ENCODE assay signal across 8 cellular contexts in the genomic region with DNA sequence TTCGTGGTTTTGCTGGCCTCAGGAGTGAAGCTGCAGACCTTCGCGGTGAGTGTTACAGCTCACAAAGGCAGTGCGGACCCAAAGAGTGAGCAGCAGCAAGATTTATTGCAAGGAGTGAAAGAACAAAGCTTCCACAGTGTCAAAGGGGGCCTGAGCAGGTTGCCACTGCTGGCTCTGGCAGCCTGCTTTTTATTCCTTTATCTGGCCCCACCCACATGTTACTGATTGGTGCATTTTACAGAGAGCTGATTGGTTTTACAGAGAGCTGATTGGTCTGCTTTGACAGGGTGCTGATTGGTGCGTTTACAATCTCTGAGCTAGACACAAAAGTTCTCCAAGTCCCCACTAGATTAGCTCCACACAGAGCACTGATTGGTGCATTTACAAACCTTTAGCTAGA. TPM values are rescaled to one million over a fixed set of nuclear protein-coding genes. Genes with fewer than 3 reads are reported as not detected.
DNase-seq lines count a peak whose midpoint lies in the region; ATAC-seq, FAIRE-seq and TF ChIP-seq lines count a peak whose summit lies in the region.
"Not testable (repeated sequence)": the region's sequence is repeated elsewhere in the genome, so short reads cannot be mapped to it uniquely, and the experiment has no call there.

No MANE protein-coding gene starts in this region.

- not testable (repeated sequence) for TF ChIP-seq CTCF in K562 (IDR thresholded peaks at IDR 0.05 in 2 of 3, conservative IDR thresholded peaks at IDR 0.05 in 1 of 3; ENCODE audit: insufficient read depth in 2 of 3, low read depth in 1 of 3, low read length in 3 of 3); cardiac muscle cell (IDR thresholded peaks at IDR 0.05; ENCODE audit: low read depth, low read length); nephron progenitor cell (IDR thresholded peaks at IDR 0.05)

- not testable (repeated sequence) for H3K27me3 ChIP-seq in CD4-positive, CD25-positive, alpha-beta regulatory T cell (ENCODE audit: control insufficient read depth, insufficient read depth, low read length); K562 (ENCODE audit: control insufficient read depth in 2 of 2, insufficient read depth in 2 of 2, low read length in 2 of 2); cardiac muscle cell

- H3K4me3 ChIP-seq in CD4-positive, CD25-positive, alpha-beta regulatory T cell (ENCODE audit: low read depth, low read length); K562; cardiac muscle cell: not testable (repeated sequence)

- H3K9me3 ChIP-seq in CD4-positive, CD25-positive, alpha-beta regulatory T cell (ENCODE audit: control insufficient read depth in 2 of 2, low read length in 2 of 2); K562 (replicated peaks; ENCODE audit: control insufficient read depth, insufficient read depth, low read depth, low read length); cardiac muscle cell (ENCODE audit: low read depth): not testable (repeated sequence)

- not testable (repeated sequence) for H3K9me1 ChIP-seq in K562 (ENCODE audit: control insufficient read depth, insufficient read depth, low read length)

- 88% methylated on average over 5 of the region's 5 CpGs for WGBS in K562 (ENCODE audit: insufficient coverage, low coverage, missing lambda C conversion rate)

- not testable (repeated sequence) for H4K20me1 ChIP-seq in K562 (replicated peaks; ENCODE audit: control insufficient read depth, insufficient read depth, low read length)

- in situ Hi-C loops in KBM-7 (cut with MboI; ENCODE audit: low pct_unique_long_range_greater_than_20kb, low sequenced_read_pairs); K562 (cut with MboI): not testable (repeated sequence)

- H3K27ac Mint-ChIP-seq in CD4-positive, CD25-positive, alpha-beta regulatory T cell, result peak overlapping the region in 2 of 3 donors; percentile 50 to 81
- H3K27ac Mint-ChIP-seq in activated CD4-positive, alpha-beta T cell treated with anti-CD3 and anti-CD28 coated beads for 36 hours, result peak overlapping the region; percentile 31
- H3K27ac Mint-ChIP-seq in activated naive CD4-positive, alpha-beta T cell treated with anti-CD3 and anti-CD28 coated beads, Interleukin-2, amount 50 U/mL, for 24 hours, result peak overlapping the region; percentile 62
- H3K27ac Mint-ChIP-seq in naive B cell, result peak overlapping the region in 2 of 6 donors; percentile 77 to 88
- H3K27ac Mint-ChIP-seq in nephron progenitor cell, result peak overlapping the region; percentile 98

- H3K4me1 Mint-ChIP-seq in CD4-positive, CD25-positive, alpha-beta regulatory T cell, result peaks cover 21 to 43% (median 24%) of the 10 kb centered on the region in 4 donors
- H3K4me1 Mint-ChIP-seq in activated CD4-positive, alpha-beta T cell treated with anti-CD3 and anti-CD28 coated beads for 36 hours, result peaks cover 20% of the 10 kb centered on the region
- peaks cover 43% of the 10 kb centered on the region for H3K4me1 Mint-ChIP-seq in activated naive CD4-positive, alpha-beta T cell treated with anti-CD3 and anti-CD28 coated beads, Interleukin-2, amount 50 U/mL, for 24 hours
- H3K4me1 Mint-ChIP-seq in naive B cell (peaks cover 26 to 46% (median 39%) of the 10 kb centered on the region in 3 donors), nephron progenitor cell (peaks cover 36% of the 10 kb centered on the region)

- not testable (repeated sequence) for H3K4me3 Mint-ChIP-seq in CD4-positive, CD25-positive, alpha-beta regulatory T cell; activated CD4-positive, alpha-beta T cell treated with anti-CD3 and anti-CD28 coated beads for 36 hours; activated naive CD4-positive, alpha-beta T cell treated with anti-CD3 and anti-CD28 coated beads, Interleukin-2, amount 50 U/mL, for 24 hours
- H3K4me3 Mint-ChIP-seq in naive B cell, result peak overlapping the region in 6 of 8 donors; percentile 0 to 61 (median 27)
- H3K4me3 Mint-ChIP-seq in nephron progenitor cell, result peak overlapping the region; percentile 49

- TF ChIP-seq EP300 in K562 (IDR thresholded peaks at IDR 0.05; ENCODE audit: low read length), result not testable (repeated sequence)

- FAIRE-seq in K562 (lab: Jason Lieb, UNC), result not testable (repeated sequence)

- not testable (repeated sequence) for H2AFZ ChIP-seq in K562 (ENCODE audit: low read depth, low read length)

- H3K9ac ChIP-seq in K562 (ENCODE audit: insufficient read depth in 1 of 2, low read depth in 2 of 2, low read length in 2 of 2), result not testable (repeated sequence)

- not testable (repeated sequence) for H3K9me3 Mint-ChIP-seq in CD4-positive, CD25-positive, alpha-beta regulatory T cell; activated CD4-positive, alpha-beta T cell treated with anti-CD3 and anti-CD28 coated beads for 36 hours (ENCODE audit: low read depth); activated naive CD4-positive, alpha-beta T cell treated with anti-CD3 and anti-CD28 coated beads, Interleukin-2, amount 50 U/mL, for 24 hours; naive B cell
- peaks cover 45% of the 10 kb centered on the region for H3K9me3 Mint-ChIP-seq in nephron progenitor cell

- ATAC-seq in CD4-positive, CD25-positive, alpha-beta regulatory T cell (ENCODE audit: low read depth in 2 of 2); activated CD4-positive, alpha-beta T cell treated with anti-CD3 and anti-CD28 coated beads for 36 hours; K562; naive B cell (ENCODE audit: low read depth in 2 of 2): not testable (repeated sequence)

- not testable (repeated sequence) for H3K4me2 ChIP-seq in K562 (ENCODE audit: insufficient read depth, low read length)

- intact Hi-C loops in activated CD4-positive, alpha-beta T cell treated with anti-CD3 and anti-CD28 coated beads for 36 hours (cut with DNase I, micrococcal nuclease), result not testable (repeated sequence)
- intact Hi-C loops in K562 (cut with micrococcal nuclease), result loop anchor here (10.0 kb wide), 1 partner anchor 263 kb away; no protein-coding TSS in a partner anchor

- H3K36me3 Mint-ChIP-seq in CD4-positive, CD25-positive, alpha-beta regulatory T cell; activated CD4-positive, alpha-beta T cell treated with anti-CD3 and anti-CD28 coated beads for 36 hours (ENCODE audit: low read depth); activated naive CD4-positive, alpha-beta T cell treated with anti-CD3 and anti-CD28 coated beads, Interleukin-2, amount 50 U/mL, for 24 hours; naive B cell: not testable (repeated sequence)
- peaks cover 67% of the 10 kb centered on the region for H3K36me3 Mint-ChIP-seq in nephron progenitor cell (ENCODE audit: low read depth)

- not testable (repeated sequence) for H3K27me3 Mint-ChIP-seq in CD4-positive, CD25-positive, alpha-beta regulatory T cell; activated CD4-positive, alpha-beta T cell treated with anti-CD3 and anti-CD28 coated beads for 36 hours; activated naive CD4-positive, alpha-beta T cell treated with anti-CD3 and anti-CD28 coated beads, Interleukin-2, amount 50 U/mL, for 24 hours; naive B cell; nephron progenitor cell (ENCODE audit: low read depth, poor library complexity)

- not testable (repeated sequence) for TF ChIP-seq POLR2A in K562 (conservative IDR thresholded peaks at IDR 0.05)

- H3K36me3 ChIP-seq in CD4-positive, CD25-positive, alpha-beta regulatory T cell (ENCODE audit: control insufficient read depth, insufficient read depth, low read length); cardiac muscle cell: not testable (repeated sequence)
- H3K36me3 ChIP-seq in K562 (ENCODE audit: control insufficient read depth, insufficient read depth, low read length), result peaks cover 11% of the 10 kb centered on the region; the same call in 2 of the 3 replicates

- POLR2A ChIA-PET in activated CD4-positive, alpha-beta T cell treated with anti-CD3 and anti-CD28 coated beads for 36 hours (lab: Charles Lee), result not testable (repeated sequence)
- POLR2A ChIA-PET in K562 (lab: Yijun Ruan, JAX), result interaction anchor here (0.6 to 1.6 kb wide), 4 partner anchors 13 to 661 kb away, joined by 3 to 5 read pairs (median 3); no protein-coding TSS in a partner anchor

- not testable (repeated sequence) for H3K27ac ChIP-seq in CD4-positive, CD25-positive, alpha-beta regulatory T cell (ENCODE audit: insufficient read depth, low read length, poor library complexity, severe bottlenecking); K562 (ENCODE audit: extremely low read depth, low read depth, low read length)
- peak overlapping the region; percentile 39 for H3K27ac ChIP-seq in cardiac muscle cell

- peaks cover 15% of the 10 kb centered on the region; the same call in 1 of the 3 replicates for H3K79me2 ChIP-seq in K562 (ENCODE audit: control insufficient read depth, insufficient read depth, low read length)

- CTCF ChIA-PET in activated CD4-positive, alpha-beta T cell treated with anti-CD3 and anti-CD28 coated beads for 36 hours (lab: Charles Lee); K562 (lab: Yijun Ruan, JAX; ENCODE audit: low intra/inter-chr PET ratio): not testable (repeated sequence)

- not testable (repeated sequence) for BruUV-seq in K562 (replicated peaks; lab: Mats Ljungman, UMichigan)

- H3K4me1 ChIP-seq in CD4-positive, CD25-positive, alpha-beta regulatory T cell (ENCODE audit: control insufficient read depth, insufficient read depth, low read length, poor library complexity, severe bottlenecking); K562 (replicated peaks in 1 of 2; ENCODE audit: control insufficient read depth in 2 of 2, insufficient read depth in 2 of 2, low read length in 2 of 2); cardiac muscle cell (ENCODE audit: low read depth): not testable (repeated sequence)

- not testable (repeated sequence) for DNase-seq in CD4-positive, CD25-positive, alpha-beta regulatory T cell; activated CD4-positive, alpha-beta T cell treated with anti-CD3 and anti-CD28 coated beads for 36 hours; K562 (ENCODE audit: extremely low read depth in 1 of 4, low spot score in 3 of 4); cardiac muscle cell (ENCODE audit: low read depth in 1 of 2, low spot score in 1 of 2); naive B cell; nephron progenitor cell
- DNase-seq in KBM-7, result peak; percentile 62

- TF ChIP-seq RAD21 in K562 (CRISPR knock-in tag; conservative IDR thresholded peaks at IDR 0.05 in 1 of 2, IDR thresholded peaks at IDR 0.05 in 1 of 2), result not testable (repeated sequence)

RNA-seq across cellular contexts. Expression of a gene that starts 34.8 kb away (rescaled TPM):
- total RNA-seq in CD4-positive, CD25-positive, alpha-beta regulatory T cell, result 2.1 TPM
- polyA plus RNA-seq in CD4-positive, CD25-positive, alpha-beta regulatory T cell, result 1 to 10 TPM; 3.6 to 5.8 (median 4.1) TPM
- 1 to 10 TPM; 2.8 to 3.5 TPM for total RNA-seq in activated CD4-positive, alpha-beta T cell treated with anti-CD3 and anti-CD28 coated beads for 36 hours
- 6.4 and 13.1 TPM in 2 replicates for total RNA-seq in K562 (2011; cell fraction: chromatin; rRNA removed; ENCODE audit: low replicate concordance)
- 4.0 and 4.3 TPM in 2 replicates for total RNA-seq in K562 (2011; cell fraction: nucleolus; rRNA removed)
- total RNA-seq in K562 (2011; cell fraction: nucleoplasm; rRNA removed), result 11.9 and 17.8 TPM in 2 replicates
- total RNA-seq in K562 (2014; rRNA removed) (5.5 and 6.1 TPM in 2 replicates), K562 (2014; rRNA removed; fragmentation: Illumina TruSeq; extraction: Trizol) (8.4 TPM in 2 replicates), K562 (2015; rRNA removed; fragmentation: Illumina TruSeq; extraction: Trizol) (10.3 and 10.8 TPM in 2 replicates), K562 (2021) (4.3 and 5.1 TPM in 2 replicates), cardiac muscle cell (18.1 and 20.2 TPM in 2 replicates)
- polyA plus RNA-seq in K562 (2011; rRNA removed) (5.3 and 7.1 TPM in 2 replicates), K562 (2014; fragmentation: Illumina TruSeq; extraction: Trizol) (5.9 and 6.9 TPM in 2 replicates), K562 (2014; fragmentation: Nextera tagmentation; extraction: Ambion mirVana) (1 to 10 TPM; 5.5 to 5.6 TPM), K562 (2014; rRNA removed) (6.3 and 6.4 TPM in 2 replicates), cardiac muscle cell (28.0 and 34.4 TPM in 2 replicates), naive B cell (ENCODE audit: low read depth in 6 of 6) (1 to 10 TPM; 5.2 to 7.9 (median 6.2) TPM)
- polyA plus RNA-seq in K562 (2011; cell fraction: cytosol; rRNA removed), result 1.6 and 3.9 TPM in 2 replicates
- polyA plus RNA-seq in K562 (2011; cell fraction: nucleus; rRNA removed), result 3.1 and 3.7 TPM in 2 replicates
- 3.6 and 4.8 TPM in 2 replicates for polyA plus RNA-seq in K562 (2012)
- polyA minus RNA-seq in K562 (2011; rRNA and poly(A)+ RNA removed), result 6.5 and 8.6 TPM in 2 replicates
- polyA minus RNA-seq in K562 (2011; cell fraction: cytosol; rRNA and poly(A)+ RNA removed), result 2.4 and 2.7 TPM in 2 replicates
- 6.5 and 9.6 TPM in 2 replicates for polyA minus RNA-seq in K562 (2011; cell fraction: nucleus; rRNA and poly(A)+ RNA removed)

RNA-seq across cellular contexts. Expression of a gene that starts 35.0 kb away (rescaled TPM):
- total RNA-seq in CD4-positive, CD25-positive, alpha-beta regulatory T cell, result 1,532 TPM
- polyA plus RNA-seq in CD4-positive, CD25-positive, alpha-beta regulatory T cell, result 1,000 to 10,000 TPM; 3,663 to 5,496 (median 4,603) TPM
- total RNA-seq in activated CD4-positive, alpha-beta T cell treated with anti-CD3 and anti-CD28 coated beads for 36 hours, result 1,000 to 10,000 TPM; 2,605 to 3,065 TPM
- 238 and 411 TPM in 2 replicates for total RNA-seq in K562 (2011; cell fraction: chromatin; rRNA removed; ENCODE audit: low replicate concordance)
- 765 and 867 TPM in 2 replicates for total RNA-seq in K562 (2011; cell fraction: nucleolus; rRNA removed)
- total RNA-seq in K562 (2011; cell fraction: nucleoplasm; rRNA removed), result 735 and 1,463 TPM in 2 replicates
- total RNA-seq in K562 (2014; rRNA removed) (2,466 and 2,533 TPM in 2 replicates), K562 (2014; rRNA removed; fragmentation: Illumina TruSeq; extraction: Trizol) (1,923 and 2,393 TPM in 2 replicates), K562 (2015; rRNA removed; fragmentation: Illumina TruSeq; extraction: Trizol) (2,774 and 3,068 TPM in 2 replicates), K562 (2021) (2,579 and 2,753 TPM in 2 replicates), cardiac muscle cell (2,722 and 3,253 TPM in 2 replicates)
- polyA plus RNA-seq in K562 (2011; rRNA removed) (4,017 and 4,081 TPM in 2 replicates), K562 (2014; fragmentation: Illumina TruSeq; extraction: Trizol) (3,791 and 3,928 TPM in 2 replicates), K562 (2014; fragmentation: Nextera tagmentation; extraction: Ambion mirVana) (1,000 to 10,000 TPM; 7,800 to 8,850 TPM), K562 (2014; rRNA removed) (5,148 and 5,287 TPM in 2 replicates), cardiac muscle cell (1,419 and 1,837 TPM in 2 replicates), naive B cell (ENCODE audit: low read depth in 6 of 6) (1,000 to 10,000 TPM; 5,343 to 7,068 (median 5,837) TPM)
- polyA plus RNA-seq in K562 (2011; cell fraction: cytosol; rRNA removed), result 6,575 and 7,027 TPM in 2 replicates
- 1,268 and 2,124 TPM in 2 replicates for polyA plus RNA-seq in K562 (2011; cell fraction: nucleus; rRNA removed)
- polyA plus RNA-seq in K562 (2012), result 3,041 and 6,015 TPM in 2 replicates
- polyA minus RNA-seq in K562 (2011; rRNA and poly(A)+ RNA removed), result 1,404 and 1,476 TPM in 2 replicates
- polyA minus RNA-seq in K562 (2011; cell fraction: cytosol; rRNA and poly(A)+ RNA removed), result 1,271 and 1,367 TPM in 2 replicates
- 253 and 438 TPM in 2 replicates for polyA minus RNA-seq in K562 (2011; cell fraction: nucleus; rRNA and poly(A)+ RNA removed)
